Comparison of ENCODE assay signal across 11 cellular contexts in the genomic region with DNA sequence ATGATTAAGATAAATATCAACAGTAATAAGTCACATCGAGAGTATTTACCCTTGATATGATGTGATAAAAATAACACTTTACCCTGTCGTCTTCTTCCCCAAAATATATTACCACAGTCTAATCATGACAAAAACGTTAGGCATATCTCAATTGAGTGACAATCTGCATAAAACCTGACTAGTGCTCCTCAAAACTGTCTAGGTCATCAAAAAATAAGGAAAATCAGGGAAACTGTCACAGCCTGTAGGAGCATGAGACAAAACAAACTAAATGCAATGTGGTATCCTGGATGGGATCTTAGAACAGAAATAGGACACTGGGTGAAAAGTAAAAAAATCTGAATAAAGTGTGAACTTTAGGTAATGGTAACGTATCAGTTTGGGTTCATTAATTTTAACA. TPM values are rescaled to one million over a fixed set of nuclear protein-coding genes. Genes with fewer than 3 reads are reported as not detected.
"Had no signal": no experiment of that assay in that cellular context is flagged by ENCODE, and none has a peak within 500 bp of the region (broad histone marks: within the 10 kb centered on the region; RNA-seq: fewer than 3 reads in every experiment).

No MANE protein-coding gene starts in this region.

- H2AFZ ChIP-seq: GM23248 had no signal

- H3K4me3 Mint-ChIP-seq: HFFc6 had no signal

- H3K9ac ChIP-seq: GM23248, KMS-11 had no signal

- H3K27ac ChIP-seq: GM23248, KMS-11 had no signal

- H3K4me2 ChIP-seq: KMS-11 had no signal

- H3K4me1 ChIP-seq: HAP-1 had no signal

- H3K36me3 ChIP-seq: HAP-1 had no signal

- FAIRE-seq: HTR-8/SVneo had no signal

- H3K4me3 ChIP-seq: GM23248, HAP-1 had no signal

- ATAC-seq: HCT116 had no signal

- DNase-seq: GM23248, GOT3, H7, HFFc6, Karpas-422, KBM-7 had no signal

- H3K9me3 ChIP-seq: HAP-1 had no signal

- H3K27ac Mint-ChIP-seq: HFFc6 had no signal

RNA-seq across cellular contexts. Expression of a gene that starts 19.4 kb away (rescaled TPM):
- total RNA-seq: GM23248, HFFc6, HT-29 had no signal
- polyA plus RNA-seq: GM23248 had no signal
